Comparison of ENCODE assay signal across 17 cellular contexts in genomic region chr6:109351231-109352132, GRCh38. TPM values are rescaled to one million over a fixed set of nuclear protein-coding genes. Genes with fewer than 3 reads are reported as not detected.
DNase-seq lines count a peak whose midpoint lies in the region; ATAC-seq and TF ChIP-seq lines count a peak whose summit lies in the region.
"Had no signal": no experiment of that assay in that cellular context is flagged by ENCODE, and none has a peak within 500 bp of the region (broad histone marks: within the 10 kb centered on the region; RNA-seq: fewer than 3 reads in every experiment).

No MANE protein-coding gene starts in this region.

- CTCF ChIA-PET in mammary epithelial cell (lab: Charles Lee; ENCODE audit: low non-redundant PET), result no interaction called here

- H3K4me1 ChIP-seq in mammary epithelial cell (ENCODE audit: insufficient read depth, low read length) (peaks cover 15% of the 10 kb centered on the region), mucosa of descending colon (ENCODE audit: low read depth) (peaks cover 45% of the 10 kb centered on the region)
- H3K4me1 ChIP-seq: SJCRH30 had no signal

- DNase-seq in AG10803 (ENCODE audit: low read depth), result peak; percentile 32
- peak; percentile 9 for DNase-seq in H4 (ENCODE audit: low spot score)
- peak; percentile 32 for DNase-seq in mammary epithelial cell
- DNase-seq in mucosa of descending colon, result peak in 1 of 3 donors; percentile 76
- DNase-seq in NCI-H1417 treated with DMSO at 0.1 percent for 48 hours (lab: John Stamatoyannopoulos, UW), result no peak
- DNase-seq in kidney tubule cell (ENCODE audit: low spot score), result no peak
- DNase-seq in DMS53 (lab: John Stamatoyannopoulos, UW), result no peak
- DNase-seq: esophagus squamous epithelium; NCI-H1436; NCI-H69; ovary; SJCRH30; stimulated activated naive B cell treated with anti-CD40 and anti-IgM and Interleukin-4, amounts not matched to agents 10 μg/mL and 1 μg/mL and 100 μg/mL, for 72 hours had no signal

- 100% methylated on average over 5 of the region's 5 CpGs for WGBS in mammary epithelial cell (ENCODE audit: low coverage, missing lambda C conversion rate)

- H3K27me3 ChIP-seq in mammary epithelial cell (ENCODE audit: insufficient read depth, low read length), result no peaks in the 10 kb centered on the region
- H3K27me3 ChIP-seq: cardiac muscle cell, esophagus squamous epithelium, ovary, SJCRH30 had no signal

- TF ChIP-seq CTCF in AG10803 (conservative IDR thresholded peaks at IDR 0.05; ENCODE audit: low read length) (no peak), mammary epithelial cell (conservative IDR thresholded peaks at IDR 0.05 in 1 of 2, IDR thresholded peaks at IDR 0.05 in 1 of 2; ENCODE audit: extremely low read depth in 1 of 2, insufficient read depth in 1 of 2, low read depth in 1 of 2, low read length in 2 of 2) (no peak), mucosa of descending colon (IDR thresholded peaks at IDR 0.05) (no peak)

- intact Hi-C loops in mammary epithelial cell (cut with micrococcal nuclease), result no loop called here
- intact Hi-C loops in mucosa of descending colon (cut with DNase I, micrococcal nuclease), result no loop called here

- no peak overlapping the region for H3K27ac ChIP-seq in mammary epithelial cell (ENCODE audit: insufficient read depth, low read depth, low read length)
- H3K27ac ChIP-seq: cardiac muscle cell, esophagus squamous epithelium, ovary, SJCRH30 had no signal

- H2AFZ ChIP-seq in mammary epithelial cell (ENCODE audit: low read depth, low read length), result no peak overlapping the region
- H2AFZ ChIP-seq: GM23338 had no signal

- no peak overlapping the region for H3K9ac ChIP-seq in mammary epithelial cell (ENCODE audit: insufficient read depth, low read length)

- no peaks in the 10 kb centered on the region for H3K9me3 ChIP-seq in mammary epithelial cell (replicated peaks; ENCODE audit: insufficient read depth, low read length)
- peaks cover 3% of the 10 kb centered on the region for H3K9me3 ChIP-seq in mucosa of descending colon
- H3K9me3 ChIP-seq: ovary, SJCRH30 had no signal

- peak; percentile 56 for ATAC-seq in mucosa of descending colon
- ATAC-seq in HG02852 (IDR thresholded peaks at IDR 0.05; ENCODE audit: unreplicated experiment), result no peak
- ATAC-seq: activated CD4-positive, CD25-positive, alpha-beta regulatory T cell treated with anti-CD3 and anti-CD28 coated beads, Interleukin-2, amount 50 U/mL, for 24 hours; GM23338; stimulated activated naive B cell treated with anti-CD40 and anti-IgM and Interleukin-4, amounts not matched to agents 10 μg/mL and 1 μg/mL and 100 μg/mL, for 72 hours had no signal

- dilution Hi-C loops in mammary epithelial cell (cut with HindIII; ENCODE audit: low sequenced_read_pairs), result no loop called here

- H4K20me1 ChIP-seq in mammary epithelial cell (ENCODE audit: insufficient read depth, low read length), result no peaks in the 10 kb centered on the region

- no TSS peak for BruUV-seq in mammary epithelial cell (replicated peaks; lab: Mats Ljungman, UMichigan)

- in situ Hi-C loops in mammary epithelial cell (cut with MboI; ENCODE audit: low sequenced_read_pairs in 2 of 2), result no loop called here

- H3K79me2 ChIP-seq in mammary epithelial cell (ENCODE audit: insufficient read depth, low read length), result no peaks in the 10 kb centered on the region

- H3K36me3 ChIP-seq in mammary epithelial cell (ENCODE audit: insufficient read depth, low read length), result no peaks in the 10 kb centered on the region
- no peaks in the 10 kb centered on the region for H3K36me3 ChIP-seq in mucosa of descending colon (ENCODE audit: low read depth)
- H3K36me3 ChIP-seq: ovary had no signal

- H3K4me3 ChIP-seq in AG10803 (ENCODE audit: low read length) (no peak overlapping the region), mammary epithelial cell (replicated peaks in 1 of 3; ENCODE audit: insufficient read depth in 1 of 3, low read depth in 2 of 3, low read length in 3 of 3) (no peak overlapping the region), mucosa of descending colon (no peak overlapping the region)
- H3K4me3 ChIP-seq: cardiac muscle cell, esophagus squamous epithelium, GM23338, ovary, SJCRH30 had no signal

- H3K4me2 ChIP-seq in mammary epithelial cell (ENCODE audit: insufficient read depth, low read depth, low read length), result peak overlapping the region; percentile 41
- H3K4me2 ChIP-seq: GM23338 had no signal

RNA-seq across cellular contexts. Expression of gene CD164, which starts 30.8 kb away (rescaled TPM):
- total RNA-seq in H4 (2014; rRNA removed; shearing (Covaris generic)), result 92.0 and 115 TPM in 2 replicates
- 100 to 1,000 TPM; 113 to 145 TPM for total RNA-seq in mammary epithelial cell
- 94.8 TPM for polyA plus RNA-seq in mammary epithelial cell
- polyA minus RNA-seq in mammary epithelial cell, result 149 TPM
- 100 to 1,000 TPM; 337 to 845 (median 513) TPM for total RNA-seq in mucosa of descending colon

Comparison
In these comparisons a context has a peak if more than half of its experiments do, and no peak if none do; other contexts are left out.
1. DNase-seq: peak in AG10803 (single experiment), H4 (single experiment) and mammary epithelial cell (single experiment); none in NCI-H1417 treated with DMSO at 0.1 percent for 48 hours (single experiment), kidney tubule cell (single experiment) and DMS53 (single experiment).